In genomic region chr1:2548068-2548589, GRCh38 we compare ENCODE assay signal across 8 cellular contexts. TPM values are rescaled to one million over a fixed set of nuclear protein-coding genes. Genes with fewer than 3 reads are reported as not detected.
DNase-seq lines count a peak whose midpoint lies in the region; ATAC-seq and TF ChIP-seq lines count a peak whose summit lies in the region.

No MANE protein-coding gene starts in this region.

- H3K27me3 ChIP-seq in adipocyte (replicated peaks; ENCODE audit: control insufficient read depth, insufficient read depth, low read length) = no peaks in the 10 kb centered on the region
- no peaks in the 10 kb centered on the region for H3K27me3 ChIP-seq in heart left ventricle

- TF ChIP-seq POLR2A in heart left ventricle (IDR thresholded peaks at IDR 0.05) = no peak

- H3K9me3 ChIP-seq in adipocyte (ENCODE audit: control insufficient read depth, low read length) (no peaks in the 10 kb centered on the region), heart left ventricle (no peaks in the 10 kb centered on the region)

- TF ChIP-seq CTCF in LNCAP (IDR thresholded peaks at IDR 0.05) (peak; percentile 96), heart left ventricle (IDR thresholded peaks at IDR 0.05) (peak in 11 of 12 donors; percentile 90 to 98 (median 95))

- H3K27ac ChIP-seq in heart left ventricle = peak overlapping the region; percentile 87 to 99 (median 96)

- peak overlapping the region; percentile 43 for H3K4me3 ChIP-seq in adipocyte (ENCODE audit: low read length)
- H3K4me3 ChIP-seq in heart left ventricle = peak overlapping the region in 11 of 12 donors; percentile 30 to 86 (median 58)

- WGBS in heart left ventricle, 4 donors = 8 to 19% (median 16%) methylated on average over 16 to 17 of the region's 17 CpGs

- ATAC-seq in GM19025 (IDR thresholded peaks at IDR 0.05; ENCODE audit: low read depth, unreplicated experiment) (peak; percentile 7), heart left ventricle (peak; percentile 23 to 55 (median 45))

- H3K36me3 ChIP-seq in adipocyte (ENCODE audit: control insufficient read depth, insufficient read depth, low read length, severe bottlenecking) (no peaks in the 10 kb centered on the region), heart left ventricle (no peaks in the 10 kb centered on the region)

- intact Hi-C loops in heart left ventricle (cut with DNase I) (loop anchor here (1.0 to 10.0 kb wide), 11 partner anchors 22 to 363 kb away; partner anchors contain the start of genes FAAP20 (in 2 of the 10), PRXL2B (in 2 of the 10), PANK4 (in 1 of the 10) and PEX10 (in 1 of the 10)), posterior cingulate gyrus (cut with DNase I) (loop anchor here (1.0 to 2.0 kb wide), 3 partner anchors 21 to 134 kb away; partner anchors contain the start of genes PANK4 and PRXL2B)

- H3K9ac ChIP-seq in adipocyte (ENCODE audit: low read length) = peak overlapping the region; percentile 85

- DNase-seq in AG20443 (ENCODE audit: low spot score) (peak; percentile 87), T follicular helper cell (ENCODE audit: low read depth) (peak; percentile 64), adipocyte (ENCODE audit: low read depth) (peak; percentile 87), heart left ventricle (peak; percentile 80 to 91 (median 85)), posterior cingulate gyrus (peak; percentile 72 to 97 (median 84)), ureter (ENCODE audit: low spot score) (peak; percentile 92)

- H3K4me1 ChIP-seq in adipocyte (ENCODE audit: control insufficient read depth, insufficient read depth, low read length) (peaks cover 21% of the 10 kb centered on the region), heart left ventricle (peaks cover 19 to 69% (median 56%) of the 10 kb centered on the region in 12 donors)

RNA-seq across cellular contexts. Expression of gene TNFRSF14, which starts 8.0 kb away (rescaled TPM):
- total RNA-seq in heart left ventricle (10 to 100 TPM in 8 of 9 donors, 1 to 10 TPM in 1; 7.8 to 70.8 (median 14.3) TPM), ureter (160 TPM)
- polyA plus RNA-seq in heart left ventricle = 10 to 100 TPM; 13.6 to 22.5 TPM

RNA-seq across cellular contexts. Expression of gene HES5, which starts 18.1 kb away (rescaled TPM):
- total RNA-seq in heart left ventricle (1 to 10 TPM in 7 of 9 donors, under 1 TPM in 2; 0.45 to 2.0 (median 1.3) TPM), ureter (0.57 TPM)
- polyA plus RNA-seq in heart left ventricle = under 1 TPM; 0.42 to 0.83 TPM

RNA-seq across cellular contexts. Expression of gene PANK4, which starts 21.7 kb away (rescaled TPM):
- total RNA-seq in heart left ventricle (10 to 100 TPM; 27.2 to 43.0 (median 36.6) TPM), ureter (29.9 TPM)
- polyA plus RNA-seq in heart left ventricle = 10 to 100 TPM; 31.4 to 33.1 TPM

RNA-seq across cellular contexts. Expression of gene PRXL2B, which starts 38.4 kb away (rescaled TPM):
- total RNA-seq in heart left ventricle (10 to 100 TPM in 2 of 9 donors, 1 to 10 TPM in 7; 5.1 to 13.9 (median 7.2) TPM), ureter (37.1 TPM)
- polyA plus RNA-seq in heart left ventricle = 1 to 10 TPM; 8.6 to 9.2 TPM

Comparison
In these comparisons a context has a peak if more than half of its experiments do, and no peak if none do; other contexts are left out.
1. Peak in every context shown above with its lines: DNase-seq, ATAC-seq, H3K4me3 ChIP-seq and H3K27ac ChIP-seq.